ENCODE assay signal across 12 cellular contexts in genomic region chr22:22772396-22772795, GRCh38.
"Had no signal": no experiment of that assay in that cellular context is flagged by ENCODE, and none has a peak within 500 bp of the region (broad histone marks: within the 10 kb centered on the region; RNA-seq: fewer than 3 reads in every experiment).

No MANE protein-coding gene starts in this region.

- H3K4me3 ChIP-seq: right atrium auricular region, skin epidermis had no signal

- H3K27ac ChIP-seq: brain microvascular endothelial cell, right atrium auricular region, skin epidermis had no signal

- ATAC-seq: activated T-cell treated with anti-CD3 and anti-CD28 coated beads, Interleukin-2, amount 50 U/mL, for 4 hours; T-helper 17 cell had no signal

- H3K4me1 Mint-ChIP-seq: mesothelial cell of epicardium had no signal

- H3K9me3 Mint-ChIP-seq: activated CD4-positive, alpha-beta memory T cell treated with anti-CD3 and anti-CD28 coated beads for 36 hours; activated naive CD8-positive, alpha-beta T cell treated with anti-CD3 and anti-CD28 coated beads for 36 hours; activated T-cell treated with anti-CD3 and anti-CD28 coated beads, Interleukin-2, amount 50 U/mL, for 4 hours; mesothelial cell of epicardium had no signal

- H3K9me3 ChIP-seq: right atrium auricular region had no signal

- FAIRE-seq: kidney had no signal

- H3K4me1 ChIP-seq: right atrium auricular region had no signal

- DNase-seq: activated CD4-positive, alpha-beta memory T cell treated with anti-CD3 and anti-CD28 coated beads for 36 hours; activated gamma-delta T cell treated with Interleukin-2 at 50 U/mL for 16 hours; activated naive CD8-positive, alpha-beta T cell treated with anti-CD3 and anti-CD28 coated beads for 36 hours; activated T-cell treated with anti-CD3 and anti-CD28 coated beads, Interleukin-2, amount 50 U/mL, for 4 hours; brain microvascular endothelial cell; foreskin melanocyte; T-helper 17 cell; trophoblast cell had no signal

- H3K27ac Mint-ChIP-seq: activated CD4-positive, alpha-beta memory T cell treated with anti-CD3 and anti-CD28 coated beads for 36 hours; activated naive CD8-positive, alpha-beta T cell treated with anti-CD3 and anti-CD28 coated beads for 36 hours; mesothelial cell of epicardium; T-helper 17 cell had no signal

- H3K27me3 ChIP-seq: right atrium auricular region had no signal

- H3K36me3 Mint-ChIP-seq: activated CD4-positive, alpha-beta memory T cell treated with anti-CD3 and anti-CD28 coated beads for 36 hours; activated naive CD8-positive, alpha-beta T cell treated with anti-CD3 and anti-CD28 coated beads for 36 hours; mesothelial cell of epicardium had no signal

- H3K4me3 Mint-ChIP-seq: activated CD4-positive, alpha-beta memory T cell treated with anti-CD3 and anti-CD28 coated beads for 36 hours; activated naive CD8-positive, alpha-beta T cell treated with anti-CD3 and anti-CD28 coated beads for 36 hours; activated T-cell treated with anti-CD3 and anti-CD28 coated beads, Interleukin-2, amount 50 U/mL, for 4 hours; mesothelial cell of epicardium; T-helper 17 cell had no signal

- H3K36me3 ChIP-seq: brain microvascular endothelial cell, right atrium auricular region had no signal
